Comparison of ENCODE assay signal across 33 cellular contexts in genomic region chr3:120057029-120057428, GRCh38.
"Had no signal": no experiment of that assay in that cellular context is flagged by ENCODE, and none has a peak within 500 bp of the region (broad histone marks: within the 10 kb centered on the region; RNA-seq: fewer than 3 reads in every experiment).

No MANE protein-coding gene starts in this region.

- H3K36me3 ChIP-seq: adrenal gland, brain microvascular endothelial cell, breast epithelium had no signal

- FAIRE-seq: astrocyte, TTC549 had no signal

- ATAC-seq: activated CD8-positive, alpha-beta T cell treated with anti-CD3 and anti-CD28 coated beads for 36 hours; activated naive CD4-positive, alpha-beta T cell treated with anti-CD3 and anti-CD28 coated beads, Interleukin-2, amount 50 U/mL, for 72 hours; activated T-cell treated with anti-CD3 and anti-CD28 coated beads, Interleukin-2, amount 50 U/mL, for 4 hours; activated T-cell treated with anti-CD3 and anti-CD28 coated beads, Interleukin-2, amount 50 U/mL, for 72 hours; activated T-helper 17 cell treated with anti-CD3 and anti-CD28 coated beads, Interleukin-2, amount 50 U/mL, for 72 hours; body of pancreas had no signal

- DNase-seq: activated B cell treated with CpG ODN at 0.5 μM for 24 hours; activated CD4-positive, alpha-beta memory T cell treated with anti-CD3 and anti-CD28 coated beads for 36 hours; activated CD4-positive, alpha-beta T cell treated with anti-CD3 and anti-CD28 coated beads for 4 hours; activated CD4-positive, alpha-beta T cell treated with anti-CD3 and anti-CD28 coated beads, Interleukin-2, amount 10 ng/mL, durations not matched to agents 24 days and 14 days; activated CD4-positive, alpha-beta T cell treated with anti-CD3 and anti-CD28 coated beads, Interleukin-2, amount 50 U/mL, for 1 hour; activated CD4-positive, alpha-beta T cell treated with anti-CD3 and anti-CD28 coated beads, Interleukin-2, amount 50 U/mL, for 4 hours; activated CD4-positive, CD25-positive, alpha-beta regulatory T cell treated with anti-CD3 and anti-CD28 coated beads, Interleukin-2, amount 50 U/mL, for 72 hours; activated CD8-positive, alpha-beta memory T cell treated with anti-CD3 and anti-CD28 coated beads, Interleukin-2, amount 50 U/mL, for 4 hours; activated CD8-positive, alpha-beta T cell treated with anti-CD3 and anti-CD28 coated beads for 36 hours; activated effector memory CD4-positive, alpha-beta T cell treated with anti-CD3 and anti-CD28 coated beads, Interleukin-2, amount 50 U/mL, for 16 hours; activated gamma-delta T cell treated with Interleukin-2 at 50 U/mL for 16 hours; activated naive CD4-positive, alpha-beta T cell; activated naive CD4-positive, alpha-beta T cell treated with anti-CD3 and anti-CD28 coated beads for 36 hours; activated naive CD4-positive, alpha-beta T cell treated with anti-CD3 and anti-CD28 coated beads, Interleukin-2, amount 50 U/mL, for 16 hours; activated naive CD8-positive, alpha-beta T cell treated with anti-CD3 and anti-CD28 coated beads for 36 hours; activated T-cell treated with anti-CD3 and anti-CD28 coated beads for 4 hours; activated T-cell treated with anti-CD3 and anti-CD28 coated beads, Interleukin-2, amount 50 U/mL, for 1 hour; activated T-cell treated with anti-CD3 and anti-CD28 coated beads, Interleukin-2, amount 50 U/mL, for 4 hours; activated T-cell treated with anti-CD3 and anti-CD28 coated beads, Interleukin-2, amount 50 U/mL, for 72 hours; adrenal gland; amniotic stem cell; aorta; body of pancreas; brain microvascular endothelial cell; central memory CD4-positive, alpha-beta T cell; T-helper 2 cell; T-helper 9 cell had no signal

- H3K4me1 ChIP-seq: breast epithelium had no signal

- H3K4me3 ChIP-seq: adrenal gland, body of pancreas, breast epithelium had no signal

- H3K9me3 ChIP-seq: adrenal gland, body of pancreas, breast epithelium had no signal

- H3K27ac ChIP-seq: adrenal gland, body of pancreas, brain microvascular endothelial cell, breast epithelium, VCaP had no signal
